23 cellular contexts compared by ENCODE assay signal in the genomic region with DNA sequence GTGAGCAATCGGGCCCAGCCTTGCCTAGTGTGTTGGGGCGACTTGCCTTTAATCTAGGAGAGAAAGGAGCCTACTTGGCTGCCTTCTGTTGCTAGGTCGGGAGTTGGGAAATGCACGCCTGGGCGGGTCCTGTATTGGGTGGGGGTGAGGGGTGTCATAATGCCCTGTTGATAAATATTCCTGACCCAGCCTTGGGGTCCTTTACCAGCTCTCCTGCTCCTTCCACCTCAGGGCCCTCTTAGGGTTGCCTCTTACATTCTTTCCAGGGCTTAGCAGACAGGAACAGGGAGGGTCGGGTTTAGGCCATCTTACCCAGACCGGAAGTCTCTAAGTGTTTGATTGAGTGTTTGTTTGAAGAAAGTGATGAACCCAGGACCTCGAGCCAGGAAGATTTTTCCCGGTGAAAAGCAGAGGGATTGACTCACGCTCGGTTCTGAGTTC.
DNase-seq lines count a peak whose midpoint lies in the region; ATAC-seq and TF ChIP-seq lines count a peak whose summit lies in the region.
"Had no signal": no experiment of that assay in that cellular context is flagged by ENCODE, and none has a peak within 500 bp of the region (broad histone marks: within the 10 kb centered on the region; RNA-seq: fewer than 3 reads in every experiment).

No MANE protein-coding gene starts in this region.

- H3K4me3 Mint-ChIP-seq in endodermal cell (no peak overlapping the region), nephron (no peak overlapping the region)
- H3K4me3 Mint-ChIP-seq in activated T-helper 17 cell treated with anti-CD3 and anti-CD28 coated beads, Interleukin-2, amount 50 U/mL, for 72 hours: no peak overlapping the region
- H3K4me3 Mint-ChIP-seq: activated CD4-positive, alpha-beta memory T cell treated with anti-CD3 and anti-CD28 coated beads for 36 hours; activated T-cell treated with anti-CD3 and anti-CD28 coated beads, Interleukin-2, amount 50 U/mL, for 72 hours; CD14-positive monocyte had no signal

- TF ChIP-seq EP300 in gastroesophageal sphincter (IDR thresholded peaks at IDR 0.05) (no peak), suprapubic skin (IDR thresholded peaks at IDR 0.05) (no peak)

- DNase-seq in EH (ENCODE audit: low read depth): peak; percentile 66
- DNase-seq in MG63: peak; percentile 75
- peak; percentile 60 for DNase-seq in endodermal cell
- DNase-seq in DMS79 treated with DMSO at 0.1 percent for 48 hours (lab: John Stamatoyannopoulos, UW): no peak
- DNase-seq in suprapubic skin (ENCODE audit: low spot score in 2 of 2): no peak
- DNase-seq: activated CD4-positive, alpha-beta memory T cell treated with anti-CD3 and anti-CD28 coated beads for 36 hours; activated T-cell treated with anti-CD3 and anti-CD28 coated beads, Interleukin-2, amount 50 U/mL, for 72 hours; adrenal gland; cerebellar nuclear complex; H7; KG1; midbrain; NCI-H1417 treated with DMSO at 0.1 percent for 48 hours; NCI-H524 treated with DMSO at 0.1 percent for 48 hours; occipital lobe; Peyer's patch; stimulated activated CD4-positive, alpha-beta T cell treated with anti-CD3 and anti-CD28 coated beads, Interleukin-4, amount 100 ng/mL, for 24 hours; testis had no signal

- 75 to 83% methylated on average over 6 to 11 of the region's 11 CpGs for WGBS in endodermal cell (ENCODE audit: insufficient coverage in 1 of 2, insufficient read length in 1 of 2), 2 experiments
- WGBS in gastroesophageal sphincter (ENCODE audit: low coverage in 1 of 2), 2 donors: 40% methylated on average over 6 of the region's 11 CpGs; no CpG with 5 or more reads in 1 of the 2 donors
- WGBS in suprapubic skin: 81% methylated on average over 10 of the region's 11 CpGs

- no peak overlapping the region for H3K27ac ChIP-seq in endodermal cell (ENCODE audit: low read depth, low read length)
- no peak overlapping the region for H3K27ac ChIP-seq in gastroesophageal sphincter
- no peak overlapping the region for H3K27ac ChIP-seq in suprapubic skin
- H3K27ac ChIP-seq: adrenal gland, Peyer's patch, testis had no signal

- H3K4me3 ChIP-seq in MG63 (no peak overlapping the region), endodermal cell (ENCODE audit: low read length) (no peak overlapping the region), gastroesophageal sphincter (no peak overlapping the region), suprapubic skin (no peak overlapping the region)
- H3K4me3 ChIP-seq: adrenal gland, GM12878, Peyer's patch, testis had no signal

- H3K9me3 ChIP-seq in MG63 (no peaks in the 10 kb centered on the region), endodermal cell (ENCODE audit: control insufficient read depth, low read length) (no peaks in the 10 kb centered on the region), gastroesophageal sphincter (no peaks in the 10 kb centered on the region), suprapubic skin (no peaks in the 10 kb centered on the region)
- H3K9me3 ChIP-seq: adrenal gland, Peyer's patch, testis had no signal

- no peak for TF ChIP-seq CTCF in endodermal cell (conservative IDR thresholded peaks at IDR 0.05)
- no peak for TF ChIP-seq CTCF in nephron (IDR thresholded peaks at IDR 0.05; ENCODE audit: unreplicated experiment in 3 of 3)
- no peak for TF ChIP-seq CTCF in gastroesophageal sphincter (IDR thresholded peaks at IDR 0.05)
- TF ChIP-seq CTCF in suprapubic skin (IDR thresholded peaks at IDR 0.05): no peak

- H3K36me3 Mint-ChIP-seq in endodermal cell (ENCODE audit: low read depth) (no peaks in the 10 kb centered on the region), nephron (ENCODE audit: low read depth) (no peaks in the 10 kb centered on the region)
- no peaks in the 10 kb centered on the region for H3K36me3 Mint-ChIP-seq in activated T-helper 17 cell treated with anti-CD3 and anti-CD28 coated beads, Interleukin-2, amount 50 U/mL, for 72 hours (ENCODE audit: low read depth)
- H3K36me3 Mint-ChIP-seq: activated CD4-positive, alpha-beta memory T cell treated with anti-CD3 and anti-CD28 coated beads for 36 hours; CD14-positive monocyte had no signal

- H3K4me1 ChIP-seq in endodermal cell (ENCODE audit: control insufficient read depth, insufficient read depth, low read length) (no peaks in the 10 kb centered on the region), gastroesophageal sphincter (peaks cover 0 to 17% (median 0%) of the 10 kb centered on the region in 3 donors), suprapubic skin (peaks cover 8% of the 10 kb centered on the region)
- H3K4me1 ChIP-seq: Peyer's patch had no signal

- no peak overlapping the region for H3K9ac ChIP-seq in endodermal cell (ENCODE audit: extremely low read depth, low read length, poor library complexity, severe bottlenecking)

- peaks cover 11% of the 10 kb centered on the region for H3K27me3 Mint-ChIP-seq in endodermal cell (ENCODE audit: insufficient read depth)
- H3K27me3 Mint-ChIP-seq in nephron (ENCODE audit: low read depth): peaks cover 9% of the 10 kb centered on the region
- peaks cover 20% of the 10 kb centered on the region for H3K27me3 Mint-ChIP-seq in activated T-helper 17 cell treated with anti-CD3 and anti-CD28 coated beads, Interleukin-2, amount 50 U/mL, for 72 hours

- H3K27me3 ChIP-seq in MG63 (no peaks in the 10 kb centered on the region), endodermal cell (ENCODE audit: control insufficient read depth, insufficient read depth, low read length, poor library complexity, severe bottlenecking) (no peaks in the 10 kb centered on the region), gastroesophageal sphincter (peaks cover 4% of the 10 kb centered on the region), suprapubic skin (peaks cover 16% of the 10 kb centered on the region)
- H3K27me3 ChIP-seq: adrenal gland, Peyer's patch, testis had no signal

- TF ChIP-seq POLR2A in gastroesophageal sphincter (IDR thresholded peaks at IDR 0.05) (no peak), suprapubic skin (IDR thresholded peaks at IDR 0.05) (no peak)

- H3K36me3 ChIP-seq in MG63 (no peaks in the 10 kb centered on the region), endodermal cell (ENCODE audit: control insufficient read depth, insufficient read depth, low read length) (no peaks in the 10 kb centered on the region), gastroesophageal sphincter (no peaks in the 10 kb centered on the region), suprapubic skin (no peaks in the 10 kb centered on the region)
- H3K36me3 ChIP-seq: adrenal gland, Peyer's patch had no signal

- H3K4me1 Mint-ChIP-seq in endodermal cell (peaks cover 6% of the 10 kb centered on the region), nephron (peaks cover 9% of the 10 kb centered on the region)
- H3K4me1 Mint-ChIP-seq in activated T-helper 17 cell treated with anti-CD3 and anti-CD28 coated beads, Interleukin-2, amount 50 U/mL, for 72 hours: no peaks in the 10 kb centered on the region

- H3K27ac Mint-ChIP-seq in endodermal cell (peak overlapping the region; percentile 30), nephron (peak overlapping the region; percentile 35 to 71 (median 58))
- H3K27ac Mint-ChIP-seq in activated T-helper 17 cell treated with anti-CD3 and anti-CD28 coated beads, Interleukin-2, amount 50 U/mL, for 72 hours: no peak overlapping the region
- H3K27ac Mint-ChIP-seq: activated CD4-positive, alpha-beta memory T cell treated with anti-CD3 and anti-CD28 coated beads for 36 hours; activated T-cell treated with anti-CD3 and anti-CD28 coated beads, Interleukin-2, amount 50 U/mL, for 72 hours; CD14-positive monocyte had no signal

- no peaks in the 10 kb centered on the region for H3K9me3 Mint-ChIP-seq in endodermal cell
- H3K9me3 Mint-ChIP-seq in nephron: no peaks in the 10 kb centered on the region
- no peaks in the 10 kb centered on the region for H3K9me3 Mint-ChIP-seq in activated T-helper 17 cell treated with anti-CD3 and anti-CD28 coated beads, Interleukin-2, amount 50 U/mL, for 72 hours
- H3K9me3 Mint-ChIP-seq: activated CD4-positive, alpha-beta memory T cell treated with anti-CD3 and anti-CD28 coated beads for 36 hours; activated T-cell treated with anti-CD3 and anti-CD28 coated beads, Interleukin-2, amount 50 U/mL, for 72 hours had no signal

- no peak for ATAC-seq in activated T-helper 17 cell treated with anti-CD3 and anti-CD28 coated beads, Interleukin-2, amount 50 U/mL, for 72 hours (replicated peaks)
- ATAC-seq in gastroesophageal sphincter: no peak
- ATAC-seq: activated T-cell treated with anti-CD3 and anti-CD28 coated beads, Interleukin-2, amount 50 U/mL, for 72 hours; GM12878 had no signal

Comparison
In these comparisons a context has a peak if more than half of its experiments do, and no peak if none do; other contexts are left out.
1. DNase-seq: peak in EH (single experiment), MG63 (single experiment) and endodermal cell (single experiment); none in DMS79 treated with DMSO at 0.1 percent for 48 hours (single experiment) and suprapubic skin (0 of 2).